Comparison of ENCODE assay signal across 8 cellular contexts in genomic region chr1:116570358-116571214, GRCh38. TPM values are rescaled to one million over a fixed set of nuclear protein-coding genes. Genes with fewer than 3 reads are reported as not detected.
DNase-seq lines count a peak whose midpoint lies in the region; ATAC-seq, FAIRE-seq and TF ChIP-seq lines count a peak whose summit lies in the region.

CD58 (minus strand) TSS chr1:116571026; CDS start chr1:116570972, 54 bp downstream.

- H3K4me3 ChIP-seq in SJSA1 = peak within 1 kb of the TSS; percentile 80
- peak within 1 kb of the TSS; percentile 86 to 97 for H3K4me3 ChIP-seq in neutrophil (ENCODE audit: low read depth in 1 of 2, low read length in 1 of 2)

- H3K9ac ChIP-seq in ES-I3 (ENCODE audit: low read depth, low read length) = peak within 1 kb of the TSS; percentile 87

- H3K4me1 ChIP-seq in ES-I3 (ENCODE audit: insufficient read depth, low read length) = 0 out of 2 replicates have a peak, but pooled peaks cover 6% of the 10 kb centered on the region
- H3K4me1 ChIP-seq in SJSA1 (replicated peaks) = peaks cover 15% of the 10 kb centered on the region
- H3K4me1 ChIP-seq in neutrophil (ENCODE audit: control insufficient read depth in 1 of 2, insufficient read depth in 1 of 2, low read depth in 1 of 2, low read length in 1 of 2) = peaks cover 52 to 65% of the 10 kb centered on the region in 2 experiments

- H3K27ac ChIP-seq in KOPT-K1 (ENCODE audit: low read depth, low read length, poor library complexity, severe bottlenecking) (peak within 1 kb of the TSS; percentile 97), SJSA1 (peak within 1 kb of the TSS; percentile 71), neutrophil (peak within 1 kb of the TSS; percentile 100), substantia nigra (ENCODE audit: low read depth, low read length, poor library complexity, severe bottlenecking) (peak within 1 kb of the TSS; percentile 78)

- H3K9me3 ChIP-seq in ES-I3 (ENCODE audit: control insufficient read depth, insufficient read depth, low read length) (no peaks in the 10 kb centered on the region), KOPT-K1 (ENCODE audit: insufficient read depth, low read length, poor library complexity, severe bottlenecking) (peaks cover 6% of the 10 kb centered on the region), SJSA1 (replicated peaks) (no peaks in the 10 kb centered on the region), neutrophil (no peaks in the 10 kb centered on the region)

- DNase-seq in SJSA1 (ENCODE audit: low read depth in 1 of 2, low spot score in 2 of 2) (peak; percentile 84 to 86), frontal cortex (ENCODE audit: low spot score in 2 of 2) (peak; percentile 73 to 85), substantia nigra (lab: John Stamatoyannopoulos, UW) (peak; percentile 24 to 81 (median 59))
- DNase-seq in activated naive CD4-positive, alpha-beta T cell (lab: John Stamatoyannopoulos, UW) = peak; percentile 21 to 66 (median 38)

- no peak for FAIRE-seq in frontal cortex (lab: Jason Lieb, UNC)

- H3K27me3 ChIP-seq in SJSA1 (replicated peaks) (no peaks in the 10 kb centered on the region), neutrophil (no peaks in the 10 kb centered on the region)

- ATAC-seq in GM21786 (IDR thresholded peaks at IDR 0.05; ENCODE audit: unreplicated experiment) = peak; percentile 53

- TF ChIP-seq CTCF in neutrophil (IDR thresholded peaks at IDR 0.05) = peak; percentile 89

- H3K36me3 ChIP-seq in ES-I3 (ENCODE audit: insufficient read depth, low read length) (no peaks in the 10 kb centered on the region), KOPT-K1 (ENCODE audit: insufficient read depth, low read length) (peaks cover 13% of the 10 kb centered on the region), SJSA1 (peaks cover 7% of the 10 kb centered on the region), neutrophil (no peaks in the 10 kb centered on the region)

RNA-seq across cellular contexts. Expression of gene CD58, which starts in this region (rescaled TPM):
- total RNA-seq in SJSA1 (2014; rRNA removed; shearing (Covaris generic)) = 3.3 and 23.2 TPM in 2 replicates
- total RNA-seq in frontal cortex = 6.1 TPM

Comparison
In these comparisons a context has a peak if more than half of its experiments do, and no peak if none do; other contexts are left out.
1. Peak in every context shown above with its lines: DNase-seq, ATAC-seq, H3K4me3 ChIP-seq and H3K27ac ChIP-seq.